In genomic region chr17:8847891-8848290, GRCh38 we compare ENCODE assay signal across 26 cellular contexts. TPM values are rescaled to one million over a fixed set of nuclear protein-coding genes. Genes with fewer than 3 reads are reported as not detected.
DNase-seq lines count a peak whose midpoint lies in the region; ATAC-seq and TF ChIP-seq lines count a peak whose summit lies in the region.
"Had no signal": no experiment of that assay in that cellular context is flagged by ENCODE, and none has a peak within 500 bp of the region (broad histone marks: within the 10 kb centered on the region; RNA-seq: fewer than 3 reads in every experiment).

No MANE protein-coding gene starts in this region.

- BruUV-seq in IMR-90 (replicated peaks; lab: Mats Ljungman, UMichigan): no TSS peak

- H3K56ac ChIP-seq in IMR-90 (ENCODE audit: extremely low read depth, insufficient read depth, low read length): no peak overlapping the region

- no peak for DNase-seq in IMR-90
- DNase-seq in Right ventricle myocardium superior: no peak
- peak; percentile 44 for DNase-seq in left ventricle myocardium superior
- DNase-seq in central memory CD4-positive, alpha-beta T cell: no peak
- no peak for DNase-seq in endothelial cell (ENCODE audit: low spot score)
- DNase-seq: C1 segment of cervical spinal cord; CD4-positive, alpha-beta memory T cell; COR-L47; DMS53; GM23248; HFFc6; MM.1S; NCI-H2029; NCI-H446; NCI-H524 treated with DMSO at 0.1 percent for 48 hours; NCI-H774; SJCRH30 had no signal

- no peak overlapping the region for H3K23ac ChIP-seq in IMR-90 (ENCODE audit: low read depth, low read length)

- ATAC-seq in IMR-90 (ENCODE audit: low read depth): no peak
- ATAC-seq in Right ventricle myocardium superior (ENCODE audit: poor library complexity): peak; percentile 76
- peak; percentile 82 for ATAC-seq in left ventricle myocardium superior
- no peak for ATAC-seq in stimulated activated memory B cell treated with anti-CD40 and anti-IgM and Interleukin-4, amounts not matched to agents 10 μg/mL and 1 μg/mL and 100 μg/mL, for 72 hours
- no peak for ATAC-seq in HG02642 (IDR thresholded peaks at IDR 0.05; ENCODE audit: poor library complexity, unreplicated experiment)
- ATAC-seq: SK-N-SH treated with all-trans-retinoic acid at 6 μM for 48 hours had no signal

- H3K4me3 Mint-ChIP-seq in endothelial cell (ENCODE audit: unreplicated experiment): no peak overlapping the region
- H3K4me3 Mint-ChIP-seq in stimulated activated memory B cell treated with anti-CD40 and anti-IgM and Interleukin-4, amounts not matched to agents 10 μg/mL and 1 μg/mL and 100 μg/mL, for 72 hours: no peak overlapping the region
- H3K4me3 Mint-ChIP-seq: CD4-positive, alpha-beta memory T cell; HFFc6 had no signal

- dilution Hi-C loops in IMR-90 (cut with HindIII; ENCODE audit: low sequenced_read_pairs, unreplicated experiment): no loop called here

- no peak overlapping the region for H3K14ac ChIP-seq in IMR-90 (replicated peaks; ENCODE audit: low read depth, low read length)

- H2AFZ ChIP-seq in IMR-90 (replicated peaks; ENCODE audit: low read length, poor library complexity): peak overlapping the region; percentile 32
- H2AFZ ChIP-seq: GM23248 had no signal

- H3K4me3 ChIP-seq in IMR-90 (ENCODE audit: insufficient read depth, low read depth, low read length): no peak overlapping the region
- H3K4me3 ChIP-seq: GM23248, HAP-1, SJCRH30 had no signal

- H3K9me3 ChIP-seq in IMR-90 (ENCODE audit: control insufficient read depth, insufficient read depth, low read length): no peaks in the 10 kb centered on the region
- H3K9me3 ChIP-seq: HAP-1, SJCRH30 had no signal

- H3K27me3 ChIP-seq in IMR-90 (ENCODE audit: control insufficient read depth, insufficient read depth, low read length): no peaks in the 10 kb centered on the region
- H3K27me3 ChIP-seq: SJCRH30 had no signal

- H4K5ac ChIP-seq in IMR-90 (ENCODE audit: low read depth, low read length): no peak overlapping the region

- H3K27ac Mint-ChIP-seq in endothelial cell (ENCODE audit: unreplicated experiment): no peak overlapping the region
- no peak overlapping the region for H3K27ac Mint-ChIP-seq in stimulated activated memory B cell treated with anti-CD40 and anti-IgM and Interleukin-4, amounts not matched to agents 10 μg/mL and 1 μg/mL and 100 μg/mL, for 72 hours
- H3K27ac Mint-ChIP-seq: CD4-positive, alpha-beta memory T cell; HFFc6; IgD-negative memory B cell had no signal

- no peak overlapping the region for H4K91ac ChIP-seq in IMR-90 (ENCODE audit: insufficient read depth, low read depth, low read length)

- WGBS in IMR-90 (ENCODE audit: extremely low coverage in 2 of 2, insufficient read length in 1 of 2), 2 experiments: no CpG with 5 or more reads among the region's 2 CpGs

- no peak overlapping the region for H2BK5ac ChIP-seq in IMR-90 (ENCODE audit: low read depth, low read length, poor library complexity, severe bottlenecking)

- TF ChIP-seq RAD21 in IMR-90 (IDR thresholded peaks at IDR 0.05; ENCODE audit: low read length): no peak

- H4K8ac ChIP-seq in IMR-90 (ENCODE audit: low read depth in 2 of 2, low read length in 2 of 2): no peak overlapping the region

- no peak overlapping the region for H2BK120ac ChIP-seq in IMR-90 (ENCODE audit: low read depth, low read length)

- H3K4me1 Mint-ChIP-seq in endothelial cell (ENCODE audit: unreplicated experiment): peaks cover 8% of the 10 kb centered on the region
- peaks cover 42% of the 10 kb centered on the region for H3K4me1 Mint-ChIP-seq in stimulated activated memory B cell treated with anti-CD40 and anti-IgM and Interleukin-4, amounts not matched to agents 10 μg/mL and 1 μg/mL and 100 μg/mL, for 72 hours
- H3K4me1 Mint-ChIP-seq: CD4-positive, alpha-beta memory T cell had no signal

- H3K9me3 Mint-ChIP-seq in endothelial cell (ENCODE audit: unreplicated experiment): no peaks in the 10 kb centered on the region
- H3K9me3 Mint-ChIP-seq in stimulated activated memory B cell treated with anti-CD40 and anti-IgM and Interleukin-4, amounts not matched to agents 10 μg/mL and 1 μg/mL and 100 μg/mL, for 72 hours: peaks cover 3% of the 10 kb centered on the region

- CTCF ChIA-PET in IMR-90 (lab: Yijun Ruan, JAX): no interaction called here

- no peak overlapping the region for H3K27ac ChIP-seq in IMR-90 (ENCODE audit: insufficient read depth, low read length)
- H3K27ac ChIP-seq: GM23248, KMS-11, SJCRH30 had no signal

- POLR2A ChIA-PET in IMR-90 (lab: Charles Lee; ENCODE audit: unreplicated experiment): no interaction called here

- no peaks in the 10 kb centered on the region for H3K4me1 ChIP-seq in IMR-90 (ENCODE audit: control insufficient read depth, insufficient read depth, low read length)
- H3K4me1 ChIP-seq: HAP-1, SJCRH30 had no signal

- TF ChIP-seq POLR2A in IMR-90 (IDR thresholded peaks at IDR 0.05; ENCODE audit: low read depth, low read length): no peak

- peaks cover 3% of the 10 kb centered on the region for H3K27me3 Mint-ChIP-seq in endothelial cell (ENCODE audit: unreplicated experiment)
- H3K27me3 Mint-ChIP-seq in stimulated activated memory B cell treated with anti-CD40 and anti-IgM and Interleukin-4, amounts not matched to agents 10 μg/mL and 1 μg/mL and 100 μg/mL, for 72 hours: no peaks in the 10 kb centered on the region

- TF ChIP-seq CTCF in IMR-90 (conservative IDR thresholded peaks at IDR 0.05; ENCODE audit: low read depth, low read length): no peak
- no peak for TF ChIP-seq CTCF in endothelial cell (IDR thresholded peaks at IDR 0.05; ENCODE audit: unreplicated experiment)

- no peaks in the 10 kb centered on the region for H3K36me3 ChIP-seq in IMR-90 (ENCODE audit: control insufficient read depth, insufficient read depth, low read length)
- H3K36me3 ChIP-seq: HAP-1, SJCRH30 had no signal

- no peaks in the 10 kb centered on the region for H4K20me1 ChIP-seq in IMR-90 (ENCODE audit: insufficient read depth, low read length)

- no peak overlapping the region for H3K18ac ChIP-seq in IMR-90 (ENCODE audit: low read depth, low read length)

- H2AK9ac ChIP-seq in IMR-90 (replicated peaks; ENCODE audit: low read depth, low read length, poor library complexity): no peak overlapping the region

- H3K79me1 ChIP-seq in IMR-90 (ENCODE audit: low read depth in 1 of 2, low read length in 2 of 2): no peaks in the 10 kb centered on the region

- H3K4ac ChIP-seq in IMR-90 (ENCODE audit: low read depth, low read length): no peak overlapping the region

- no peaks in the 10 kb centered on the region for H3K9me1 ChIP-seq in IMR-90 (ENCODE audit: insufficient read depth, low read length)

- in situ Hi-C loops in IMR-90 (cut with MboI; ENCODE audit: low sequenced_read_pairs): no loop called here

- no peak overlapping the region for H2BK20ac ChIP-seq in IMR-90 (ENCODE audit: low read depth, low read length)

- no peak overlapping the region for H2AK5ac ChIP-seq in IMR-90 (ENCODE audit: low read depth, low read length)

- H3K4me2 ChIP-seq in IMR-90 (ENCODE audit: low read depth, low read length): no peak overlapping the region
- H3K4me2 ChIP-seq: KMS-11 had no signal

- intact Hi-C loops in IMR-90 (cut with micrococcal nuclease): no loop called here
- intact Hi-C loops in Right ventricle myocardium superior (cut with DNase I): no loop called here
- intact Hi-C loops in left ventricle myocardium superior (cut with micrococcal nuclease): no loop called here

- no peak overlapping the region for H2BK15ac ChIP-seq in IMR-90 (ENCODE audit: low read depth, low read length)

- H3K9ac ChIP-seq in IMR-90 (ENCODE audit: low read depth, low read length): no peak overlapping the region
- H3K9ac ChIP-seq: GM23248, KMS-11 had no signal

- no peaks in the 10 kb centered on the region for H3K36me3 Mint-ChIP-seq in endothelial cell (ENCODE audit: low read depth, unreplicated experiment)
- no peaks in the 10 kb centered on the region for H3K36me3 Mint-ChIP-seq in stimulated activated memory B cell treated with anti-CD40 and anti-IgM and Interleukin-4, amounts not matched to agents 10 μg/mL and 1 μg/mL and 100 μg/mL, for 72 hours

TF ChIP-seq in IMR-90, 13 proteins besides CTCF, POLR2A, EP300 and RAD21:
- TF ChIP-seq MAZ (IDR thresholded peaks at IDR 0.05; ENCODE audit: borderline replicate concordance, low read depth, low read length) (no peak), CHD1 (IDR thresholded peaks at IDR 0.05; ENCODE audit: low read depth, low read length) (no peak), MXI1 (IDR thresholded peaks at IDR 0.05; ENCODE audit: borderline replicate concordance, low read depth, low read length) (no peak), USF2 (IDR thresholded peaks at IDR 0.05; ENCODE audit: low read depth, low read length) (no peak), MAFK (IDR thresholded peaks at IDR 0.05; ENCODE audit: low read depth, low read length) (no peak)

RNA-seq across cellular contexts. Expression of gene PIK3R6, which starts 19.6 kb away (rescaled TPM):
- not detected in 2 replicates for total RNA-seq in IMR-90 (2012; rRNA removed)
- polyA plus RNA-seq in IMR-90 (2012; rRNA removed): not detected in 2 replicates
- polyA plus RNA-seq in IMR-90 (2012; cell fraction: cytosol; rRNA removed): not detected in 2 replicates
- polyA plus RNA-seq in IMR-90 (2012; cell fraction: nucleus; rRNA removed; ENCODE audit: low replicate concordance): not detected in 2 replicates
- 0.78 TPM for total RNA-seq in Right ventricle myocardium superior
- total RNA-seq in left ventricle myocardium superior: 1.4 TPM
- 0.56 TPM for total RNA-seq in endothelial cell (ENCODE audit: unreplicated experiment)
- total RNA-seq: A673, Daoy, G401, HFFc6, SJCRH30 had no signal

RNA-seq across cellular contexts. Expression of gene MFSD6L, which starts 48.7 kb away (rescaled TPM):
- total RNA-seq in IMR-90 (2012; rRNA removed): not detected in 2 replicates
- not detected in 2 replicates for polyA plus RNA-seq in IMR-90 (2012; rRNA removed)
- polyA plus RNA-seq in IMR-90 (2012; cell fraction: cytosol; rRNA removed): not detected in 2 replicates
- polyA plus RNA-seq in IMR-90 (2012; cell fraction: nucleus; rRNA removed; ENCODE audit: low replicate concordance): not detected in 2 replicates
- 0.11 TPM for total RNA-seq in Right ventricle myocardium superior
- total RNA-seq in left ventricle myocardium superior: not detected
- not detected for total RNA-seq in endothelial cell (ENCODE audit: unreplicated experiment)
- total RNA-seq: A673; CD4-positive, alpha-beta memory T cell; Daoy; G401; GM23248; HFFc6; SJCRH30 had no signal
- polyA plus RNA-seq: GM23248, IgD-negative memory B cell had no signal

Comparison
In these comparisons a context has a peak if more than half of its experiments do, and no peak if none do; other contexts are left out.
1. ATAC-seq: peak in Right ventricle myocardium superior (single experiment) and left ventricle myocardium superior (single experiment); none in IMR-90 (single experiment), stimulated activated memory B cell treated with anti-CD40 and anti-IgM and Interleukin-4, amounts not matched to agents 10 μg/mL and 1 μg/mL and 100 μg/mL, for 72 hours (single experiment) and HG02642 (single experiment).